ENCODE assay signal across 29 cellular contexts in the genomic region with DNA sequence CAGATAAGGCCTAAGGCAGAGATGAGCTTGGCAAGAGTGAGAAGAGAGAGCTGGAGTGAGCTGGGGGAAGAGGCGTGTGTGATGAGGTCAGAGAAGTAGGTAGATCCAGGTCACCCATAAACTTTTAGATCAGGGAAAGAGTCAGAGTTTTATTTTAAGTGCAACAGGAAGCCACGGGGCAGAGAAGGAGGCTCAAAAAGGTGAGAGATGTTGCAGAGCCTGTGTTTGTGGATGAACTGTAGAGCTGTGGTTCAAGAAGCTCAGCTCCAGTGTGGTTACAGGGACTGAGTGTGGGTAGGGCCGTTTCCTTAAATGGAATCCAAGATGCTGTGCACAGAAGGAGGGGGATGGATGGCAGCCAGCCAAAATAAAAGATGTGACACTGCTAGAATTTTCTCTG.
DNase-seq lines count a peak whose midpoint lies in the region; ATAC-seq and TF ChIP-seq lines count a peak whose summit lies in the region.
"Had no signal": no experiment of that assay in that cellular context is flagged by ENCODE, and none has a peak within 500 bp of the region (broad histone marks: within the 10 kb centered on the region; RNA-seq: fewer than 3 reads in every experiment).

No MANE protein-coding gene starts in this region.

- no peaks in the 10 kb centered on the region for H3K9me2 ChIP-seq in MM.1S (replicated peaks; ENCODE audit: insufficient read depth, low read length)

- H3K9ac ChIP-seq in MM.1S (ENCODE audit: low read length), result no peak overlapping the region

- no peaks in the 10 kb centered on the region for H3K9me3 Mint-ChIP-seq in activated CD4-positive, alpha-beta T cell treated with anti-CD3 and anti-CD28 coated beads for 36 hours (ENCODE audit: low read depth)
- H3K9me3 Mint-ChIP-seq: activated naive CD4-positive, alpha-beta T cell treated with anti-CD3 and anti-CD28 coated beads, Interleukin-2, amount 10 ng/mL, durations not matched to agents 7 days and 5 days; GM23338; natural killer cell had no signal

- peaks cover 9% of the 10 kb centered on the region for H3K27me3 Mint-ChIP-seq in activated CD4-positive, alpha-beta T cell treated with anti-CD3 and anti-CD28 coated beads for 36 hours

- H3K27ac Mint-ChIP-seq in activated CD4-positive, alpha-beta T cell treated with anti-CD3 and anti-CD28 coated beads for 36 hours, result no peak overlapping the region
- H3K27ac Mint-ChIP-seq: activated naive CD4-positive, alpha-beta T cell treated with anti-CD3 and anti-CD28 coated beads, Interleukin-2, amount 10 ng/mL, durations not matched to agents 7 days and 5 days; GM23338; natural killer cell; T-helper 17 cell had no signal

- H2AFZ ChIP-seq in MM.1S (ENCODE audit: low read length) (no peak overlapping the region; the same call in 1 of the 2 replicates), osteoblast (ENCODE audit: low read length) (peak overlapping the region; percentile 42)
- H2AFZ ChIP-seq: GM23338, PC-9 had no signal

- POLR2A ChIA-PET in activated CD4-positive, alpha-beta T cell treated with anti-CD3 and anti-CD28 coated beads for 36 hours (lab: Charles Lee), result interaction anchor here (0.6 kb wide), 1 partner anchor 15 kb away, joined by 3 read pairs; no protein-coding TSS in a partner anchor

- no peak overlapping the region for H3K4me3 Mint-ChIP-seq in activated CD4-positive, alpha-beta T cell treated with anti-CD3 and anti-CD28 coated beads for 36 hours
- H3K4me3 Mint-ChIP-seq: activated naive CD4-positive, alpha-beta T cell treated with anti-CD3 and anti-CD28 coated beads, Interleukin-2, amount 10 ng/mL, durations not matched to agents 7 days and 5 days; GM23338; natural killer cell; T-helper 17 cell had no signal

- H3K4me1 Mint-ChIP-seq in activated CD4-positive, alpha-beta T cell treated with anti-CD3 and anti-CD28 coated beads for 36 hours, result peaks cover 8% of the 10 kb centered on the region
- H3K4me1 Mint-ChIP-seq: activated naive CD4-positive, alpha-beta T cell treated with anti-CD3 and anti-CD28 coated beads, Interleukin-2, amount 10 ng/mL, durations not matched to agents 7 days and 5 days had no signal

- peak; percentile 70 for ATAC-seq in activated CD4-positive, alpha-beta T cell treated with anti-CD3 and anti-CD28 coated beads for 36 hours
- ATAC-seq in sciatic nerve, result no peak
- ATAC-seq: A549, GM23338, heart right ventricle, T-helper 17 cell had no signal

- no peaks in the 10 kb centered on the region for H3K9me3 ChIP-seq in MM.1S (replicated peaks; ENCODE audit: insufficient read depth, low read length)
- H3K9me3 ChIP-seq in osteoblast (ENCODE audit: low read depth, low read length), result no peaks in the 10 kb centered on the region
- H3K9me3 ChIP-seq: A549, ascending aorta, BE2C, heart right ventricle, left ventricle myocardium inferior, ovary, right atrium auricular region, SJCRH30 had no signal

- H3K27me3 ChIP-seq in MM.1S (replicated peaks; ENCODE audit: insufficient read depth, low read length) (no peaks in the 10 kb centered on the region), osteoblast (ENCODE audit: insufficient read depth, low read length) (no peaks in the 10 kb centered on the region)
- H3K27me3 ChIP-seq: ascending aorta, BE2C, heart right ventricle, ovary, right atrium auricular region, SJCRH30 had no signal

- H3K36me3 Mint-ChIP-seq in activated CD4-positive, alpha-beta T cell treated with anti-CD3 and anti-CD28 coated beads for 36 hours (ENCODE audit: low read depth), result no peaks in the 10 kb centered on the region
- H3K36me3 Mint-ChIP-seq: activated naive CD4-positive, alpha-beta T cell treated with anti-CD3 and anti-CD28 coated beads, Interleukin-2, amount 10 ng/mL, durations not matched to agents 7 days and 5 days; natural killer cell had no signal

- H4K20me1 ChIP-seq in MM.1S (ENCODE audit: insufficient read depth, low read length), result no peaks in the 10 kb centered on the region
- H4K20me1 ChIP-seq in osteoblast (ENCODE audit: insufficient read depth, low read length), result no peaks in the 10 kb centered on the region

- intact Hi-C loops in activated CD4-positive, alpha-beta T cell treated with anti-CD3 and anti-CD28 coated beads for 36 hours (cut with DNase I, micrococcal nuclease), result no loop called here
- intact Hi-C loops in sciatic nerve (cut with DNase I), result no loop called here

- CTCF ChIA-PET in activated CD4-positive, alpha-beta T cell treated with anti-CD3 and anti-CD28 coated beads for 36 hours (lab: Charles Lee), result no interaction called here

- peak; percentile 19 for DNase-seq in activated CD4-positive, alpha-beta T cell treated with anti-CD3 and anti-CD28 coated beads for 36 hours
- no peak for DNase-seq in activated CD4-positive, alpha-beta T cell treated with anti-CD3 and anti-CD28 coated beads for 1 hour
- DNase-seq in MM.1S (peak; percentile 44), UCSD-AML1 (lab: John Stamatoyannopoulos, UW; ENCODE audit: unreplicated experiment) (peak; percentile 12), osteoblast (ENCODE audit: insufficient read length, low spot score, missing footprints) (no peak), superior temporal gyrus (ENCODE audit: extremely low spot score) (no peak), NCI-H2029 treated with DMSO at 0.1 percent for 48 hours (lab: John Stamatoyannopoulos, UW) (no peak), sciatic nerve (ENCODE audit: low spot score) (no peak)
- DNase-seq: activated CD4-positive, alpha-beta T cell treated with anti-CD3 and anti-CD28 coated beads, Interleukin-2, amount 50 U/mL, for 4 hours; activated naive CD4-positive, alpha-beta T cell treated with anti-CD3 and anti-CD28 coated beads, Interleukin-2, amount 10 ng/mL, durations not matched to agents 7 days and 5 days; BE2C; cerebellar nuclear complex; EL; heart right ventricle; left ventricle myocardium inferior; midbrain; natural killer cell; NCI-H1417 treated with DMSO at 0.1 percent for 48 hours; NCI-H526 treated with DMSO at 0.1 percent for 48 hours; ovary; PC-9; SJCRH30; stimulated activated CD4-positive, alpha-beta T cell treated with anti-CD3 and anti-CD28 coated beads, Interleukin-12 subunit alpha, Interleukin-12 subunit beta, amount 100 ng/mL, for 4 hours; T-helper 17 cell had no signal

- H3K4me2 ChIP-seq in MM.1S (ENCODE audit: low read depth, low read length), result peak overlapping the region; percentile 44; the same call in 1 of the 2 replicates
- H3K4me2 ChIP-seq in osteoblast (ENCODE audit: insufficient read depth, low read length), result no peak overlapping the region
- H3K4me2 ChIP-seq: A549, GM23338, PC-9 had no signal

- peaks cover 3% of the 10 kb centered on the region; the same call in 1 of the 2 replicates for H3F3A ChIP-seq in MM.1S (ENCODE audit: insufficient read depth, low read length)

- TF ChIP-seq CTCF in MM.1S (IDR thresholded peaks at IDR 0.05; ENCODE audit: low read length) (no peak), osteoblast (IDR thresholded peaks at IDR 0.05; ENCODE audit: extremely low read depth, low read depth, low read length) (no peak)

- no peaks in the 10 kb centered on the region for H3K36me3 ChIP-seq in MM.1S (replicated peaks; ENCODE audit: insufficient read depth, low read length)
- H3K36me3 ChIP-seq in osteoblast (ENCODE audit: insufficient read depth, low read length), result no peaks in the 10 kb centered on the region
- H3K36me3 ChIP-seq: ascending aorta, BE2C, heart right ventricle, left ventricle myocardium inferior, ovary, right atrium auricular region, SJCRH30 had no signal

- H3K4me3 ChIP-seq in MM.1S (ENCODE audit: low read length) (no peak overlapping the region), osteoblast (ENCODE audit: insufficient read depth, low read length) (no peak overlapping the region)
- H3K4me3 ChIP-seq: A549, ascending aorta, GM23338, heart right ventricle, left ventricle myocardium inferior, ovary, PC-9, right atrium auricular region, SJCRH30 had no signal

- peak overlapping the region; percentile 43; the same call in 1 of the 2 replicates for H3K27ac ChIP-seq in MM.1S (ENCODE audit: low read length)
- H3K27ac ChIP-seq in osteoblast (ENCODE audit: low read depth, low read length), result no peak overlapping the region
- H3K27ac ChIP-seq: A549, ascending aorta, heart right ventricle, left ventricle myocardium inferior, ovary, PC-9, right atrium auricular region, SJCRH30, VCaP had no signal

- H3K4me1 ChIP-seq in MM.1S (ENCODE audit: low read length) (peaks cover 4% of the 10 kb centered on the region; the same call in 1 of the 2 replicates), osteoblast (ENCODE audit: insufficient read depth, low read length) (no peaks in the 10 kb centered on the region)
- H3K4me1 ChIP-seq: A549, ascending aorta, heart right ventricle, left ventricle myocardium inferior, right atrium auricular region, SJCRH30 had no signal

- H3K79me2 ChIP-seq in MM.1S (ENCODE audit: low read length) (no peaks in the 10 kb centered on the region), osteoblast (ENCODE audit: insufficient read depth, low read length) (no peaks in the 10 kb centered on the region)

Comparison
In these comparisons a context has a peak if more than half of its experiments do, and no peak if none do; other contexts are left out.
1. DNase-seq: peak in activated CD4-positive, alpha-beta T cell treated with anti-CD3 and anti-CD28 coated beads for 36 hours (single experiment), MM.1S (single experiment) and UCSD-AML1 (single experiment); none in activated CD4-positive, alpha-beta T cell treated with anti-CD3 and anti-CD28 coated beads for 1 hour (single experiment), osteoblast (single experiment), superior temporal gyrus (single experiment), NCI-H2029 treated with DMSO at 0.1 percent for 48 hours (single experiment) and sciatic nerve (single experiment).